ENCODE assay signal across 1 cellular context in the genomic region with DNA sequence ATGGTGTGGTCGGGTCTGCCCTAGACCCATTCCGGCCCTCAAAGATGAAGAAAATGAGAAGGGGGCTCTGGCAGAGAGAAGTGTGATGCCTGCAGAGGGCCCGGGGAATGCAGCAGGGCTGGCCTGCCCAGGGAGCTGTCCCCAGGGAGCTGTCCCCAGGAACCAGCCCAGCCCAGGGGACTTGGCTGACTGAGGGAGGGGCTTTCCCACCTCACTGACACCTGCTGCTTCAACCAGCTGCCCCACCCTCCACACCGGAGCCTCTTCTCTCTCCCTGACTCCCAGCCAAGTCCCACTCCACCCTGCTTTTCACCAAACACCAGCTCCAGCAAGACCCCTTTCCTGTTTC.
TF ChIP-seq lines count a peak whose summit lies in the region.

No MANE protein-coding gene starts in this region.

TF ChIP-seq in HepG2, 621 proteins besides CTCF, POLR2A, EP300 and RAD21 (continued from another document):
- TF ChIP-seq ZNF746 (CRISPR knock-in tag; IDR thresholded peaks at IDR 0.05) (0 out of 2 replicates have a peak, but pooled peaks have one; percentile 12), ZNF136 (CRISPR knock-in tag; IDR thresholded peaks at IDR 0.05; ENCODE audit: low read depth) (0 out of 2 replicates have a peak, but pooled peaks have one; percentile 7), ZNF253 (CRISPR knock-in tag; IDR thresholded peaks at IDR 0.05; ENCODE audit: borderline replicate concordance) (no peak), MAZ (IDR thresholded peaks at IDR 0.05; ENCODE audit: borderline replicate concordance, low read depth, low read length) (no peak), MAZ (CRISPR knock-in tag; IDR thresholded peaks at IDR 0.05; ENCODE audit: low read depth) (0 out of 2 replicates have a peak, but pooled peaks have one; percentile 20), CBX5 (CRISPR knock-in tag; IDR thresholded peaks at IDR 0.05; ENCODE audit: borderline replicate concordance) (no peak), ZNF644 (CRISPR knock-in tag; IDR thresholded peaks at IDR 0.05; ENCODE audit: low read depth) (no peak), ZNF619 (CRISPR knock-in tag; IDR thresholded peaks at IDR 0.05) (no peak), ZSCAN30 (CRISPR knock-in tag; IDR thresholded peaks at IDR 0.05) (no peak), TOPORS (CRISPR knock-in tag; IDR thresholded peaks at IDR 0.05) (0 out of 2 replicates have a peak, but pooled peaks have one; percentile 36), SALL2 (CRISPR knock-in tag; IDR thresholded peaks at IDR 0.05) (0 out of 2 replicates have a peak, but pooled peaks have one; percentile 13), FOXC1 (CRISPR knock-in tag; IDR thresholded peaks at IDR 0.05; ENCODE audit: borderline replicate concordance) (peak; percentile 27; the same call in 1 of the 2 replicates), NCOA2 (CRISPR knock-in tag; IDR thresholded peaks at IDR 0.05) (no peak), ZNF431 (CRISPR knock-in tag; IDR thresholded peaks at IDR 0.05; ENCODE audit: borderline replicate concordance, low read depth) (no peak), PPARG (CRISPR knock-in tag; conservative IDR thresholded peaks at IDR 0.05) (no peak), CEBPG (CRISPR knock-in tag; IDR thresholded peaks at IDR 0.05) (no peak), GLI4 (CRISPR knock-in tag; IDR thresholded peaks at IDR 0.05; ENCODE audit: borderline replicate concordance) (no peak)
- TF ChIP-seq, protein P1, sequence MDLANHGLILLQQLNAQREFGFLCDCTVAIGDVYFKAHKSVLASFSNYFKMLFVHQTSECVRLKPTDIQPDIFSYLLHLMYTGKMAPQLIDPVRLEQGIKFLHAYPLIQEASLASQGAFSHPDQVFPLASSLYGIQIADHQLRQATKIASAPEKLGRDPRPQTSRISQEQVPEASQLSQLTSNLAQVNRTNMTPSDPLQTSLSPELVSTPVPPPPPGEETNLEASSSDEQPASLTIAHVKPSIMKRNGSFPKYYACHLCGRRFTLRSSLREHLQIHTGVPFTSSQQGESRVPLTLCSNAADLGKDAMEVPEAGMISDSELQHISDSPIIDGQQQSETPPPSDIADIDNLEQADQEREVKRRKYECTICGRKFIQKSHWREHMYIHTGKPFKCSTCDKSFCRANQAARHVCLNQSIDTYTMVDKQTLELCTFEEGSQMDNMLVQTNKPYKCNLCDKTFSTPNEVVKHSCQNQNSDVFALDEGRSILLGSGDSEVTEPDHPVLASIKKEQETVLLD (CRISPR knock-in tag; IDR thresholded peaks at IDR 0.05; ENCODE audit: low read depth) = no peak
- TF ChIP-seq, protein P2, sequence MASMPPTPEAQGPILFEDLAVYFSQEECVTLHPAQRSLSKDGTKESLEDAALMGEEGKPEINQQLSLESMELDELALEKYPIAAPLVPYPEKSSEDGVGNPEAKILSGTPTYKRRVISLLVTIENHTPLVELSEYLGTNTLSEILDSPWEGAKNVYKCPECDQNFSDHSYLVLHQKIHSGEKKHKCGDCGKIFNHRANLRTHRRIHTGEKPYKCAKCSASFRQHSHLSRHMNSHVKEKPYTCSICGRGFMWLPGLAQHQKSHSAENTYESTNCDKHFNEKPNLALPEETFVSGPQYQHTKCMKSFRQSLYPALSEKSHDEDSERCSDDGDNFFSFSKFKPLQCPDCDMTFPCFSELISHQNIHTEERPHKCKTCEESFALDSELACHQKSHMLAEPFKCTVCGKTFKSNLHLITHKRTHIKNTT (CRISPR knock-in tag; IDR thresholded peaks at IDR 0.05) = no peak
